29 cellular contexts compared by ENCODE assay signal in genomic region chr17:36732351-36732750, GRCh38.
"Had no signal": no experiment of that assay in that cellular context is flagged by ENCODE, and none has a peak within 500 bp of the region (broad histone marks: within the 10 kb centered on the region; RNA-seq: fewer than 3 reads in every experiment).

No MANE protein-coding gene starts in this region.

- H3K4me3 Mint-ChIP-seq: mesothelial cell of epicardium; naive B cell; natural killer cell treated with Interleukin-12 subunit alpha and Interleukin-12 subunit beta and Interleukin-15 and Interleukin-18, amount 100 ng/mL, for 72 hours; neural crest cell; stimulated activated memory B cell treated with anti-CD40 and anti-IgM and Interleukin-4, amounts not matched to agents 10 μg/mL and 1 μg/mL and 100 μg/mL, for 72 hours; type B pancreatic cell had no signal

- H3K4me2 ChIP-seq: hepatocyte had no signal

- DNase-seq: dorsolateral prefrontal cortex; effector CD4-positive, alpha-beta T cell; foreskin keratinocyte; heart left ventricle; left cardiac atrium; left lung; mesenchymal stem cell; mucosa of descending colon; naive B cell; nucleus accumbens; sigmoid colon; stimulated activated CD4-positive, alpha-beta T cell treated with anti-CD3 and anti-CD28 coated beads, Interleukin-4, amount 100 ng/mL, for 4 hours; stimulated activated naive CD8-positive, alpha-beta T cell treated with anti-CD3 and anti-CD28 coated beads, Interleukin-15, Interleukin-2, amounts not matched to agents 100 U/mL and 50 U/mL, for 24 hours; substantia nigra; testis; tibial artery had no signal

- H3K9me3 Mint-ChIP-seq: mesothelial cell of epicardium; natural killer cell treated with Interleukin-12 subunit alpha and Interleukin-12 subunit beta and Interleukin-15 and Interleukin-18, amount 100 ng/mL, for 72 hours; neural crest cell; stimulated activated memory B cell treated with anti-CD40 and anti-IgM and Interleukin-4, amounts not matched to agents 10 μg/mL and 1 μg/mL and 100 μg/mL, for 72 hours; type B pancreatic cell had no signal

- H3K4me3 ChIP-seq: dorsolateral prefrontal cortex, gastroesophageal sphincter, heart left ventricle, hepatocyte, left lung, mucosa of descending colon, prostate gland, right atrium auricular region, sigmoid colon, testis, tibial artery had no signal

- H3K9me3 ChIP-seq: gastroesophageal sphincter, heart left ventricle, left lung, mucosa of descending colon, prostate gland, right atrium auricular region, sigmoid colon, testis, tibial artery had no signal

- H3K79me2 ChIP-seq: hepatocyte had no signal

- H3K27ac ChIP-seq: dorsolateral prefrontal cortex, epithelial cell of prostate, foreskin keratinocyte, gastroesophageal sphincter, heart left ventricle, hepatocyte, left lung, prostate gland, right atrium auricular region, sigmoid colon, testis, tibial artery had no signal

- H3K4me1 ChIP-seq: foreskin keratinocyte, gastroesophageal sphincter, left lung, prostate gland, right atrium auricular region, testis had no signal

- H3K27ac Mint-ChIP-seq: mesothelial cell of epicardium; natural killer cell treated with Interleukin-12 subunit alpha and Interleukin-12 subunit beta and Interleukin-15 and Interleukin-18, amount 100 ng/mL, for 72 hours; stimulated activated memory B cell treated with anti-CD40 and anti-IgM and Interleukin-4, amounts not matched to agents 10 μg/mL and 1 μg/mL and 100 μg/mL, for 72 hours; type B pancreatic cell had no signal

- H3K36me3 ChIP-seq: gastroesophageal sphincter, heart left ventricle, left lung, prostate gland, right atrium auricular region, sigmoid colon, tibial artery had no signal

- FAIRE-seq: colon, islet of Langerhans had no signal

- H3K27me3 ChIP-seq: testis had no signal

- H3K36me3 Mint-ChIP-seq: mesothelial cell of epicardium; natural killer cell treated with Interleukin-12 subunit alpha and Interleukin-12 subunit beta and Interleukin-15 and Interleukin-18, amount 100 ng/mL, for 72 hours; stimulated activated memory B cell treated with anti-CD40 and anti-IgM and Interleukin-4, amounts not matched to agents 10 μg/mL and 1 μg/mL and 100 μg/mL, for 72 hours; type B pancreatic cell had no signal

- H2AFZ ChIP-seq: hepatocyte had no signal

- H3K4me1 Mint-ChIP-seq: stimulated activated memory B cell treated with anti-CD40 and anti-IgM and Interleukin-4, amounts not matched to agents 10 μg/mL and 1 μg/mL and 100 μg/mL, for 72 hours had no signal

- ATAC-seq: esophagus mucosa; foreskin keratinocyte; gastroesophageal sphincter; heart left ventricle; left cardiac atrium; left lung; mucosa of descending colon; natural killer cell treated with Interleukin-12 subunit alpha and Interleukin-12 subunit beta and Interleukin-15 and Interleukin-18, amount 100 ng/mL, for 72 hours; stimulated activated memory B cell treated with anti-CD40 and anti-IgM and Interleukin-4, amounts not matched to agents 10 μg/mL and 1 μg/mL and 100 μg/mL, for 72 hours; stimulated activated naive CD8-positive, alpha-beta T cell treated with anti-CD3 and anti-CD28 coated beads, Interleukin-15, Interleukin-2, amounts not matched to agents 100 U/mL and 50 U/mL, for 24 hours had no signal
